In genomic region chr4:155578219-155578618, GRCh38 we compare ENCODE assay signal across 3 cellular contexts.
A peak's percentile ranks its signal among the peaks of the same experiment; 100 is the strongest.
TF ChIP-seq lines count a peak whose summit lies in the region.

No MANE protein-coding gene starts in this region.

TF ChIP-seq in SK-N-SH treated with all-trans-retinoic acid at 6 μM for 48 hours, 23 proteins besides CTCF, POLR2A, EP300 and RAD21 (continued from another document and continues in another):
- TF ChIP-seq, protein P1, sequence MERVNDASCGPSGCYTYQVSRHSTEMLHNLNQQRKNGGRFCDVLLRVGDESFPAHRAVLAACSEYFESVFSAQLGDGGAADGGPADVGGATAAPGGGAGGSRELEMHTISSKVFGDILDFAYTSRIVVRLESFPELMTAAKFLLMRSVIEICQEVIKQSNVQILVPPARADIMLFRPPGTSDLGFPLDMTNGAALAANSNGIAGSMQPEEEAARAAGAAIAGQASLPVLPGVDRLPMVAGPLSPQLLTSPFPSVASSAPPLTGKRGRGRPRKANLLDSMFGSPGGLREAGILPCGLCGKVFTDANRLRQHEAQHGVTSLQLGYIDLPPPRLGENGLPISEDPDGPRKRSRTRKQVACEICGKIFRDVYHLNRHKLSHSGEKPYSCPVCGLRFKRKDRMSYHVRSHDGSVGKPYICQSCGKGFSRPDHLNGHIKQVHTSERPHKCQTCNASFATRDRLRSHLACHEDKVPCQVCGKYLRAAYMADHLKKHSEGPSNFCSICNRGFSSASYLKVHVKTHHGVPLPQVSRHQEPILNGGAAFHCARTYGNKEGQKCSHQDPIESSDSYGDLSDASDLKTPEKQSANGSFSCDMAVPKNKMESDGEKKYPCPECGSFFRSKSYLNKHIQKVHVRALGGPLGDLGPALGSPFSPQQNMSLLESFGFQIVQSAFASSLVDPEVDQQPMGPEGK (CRISPR knock-in tag; IDR thresholded peaks at IDR 0.05; ENCODE audit: borderline replicate concordance): peak; percentile 58; the same call in 1 of the 2 replicates
- TF ChIP-seq ZFP3 (CRISPR knock-in tag; IDR thresholded peaks at IDR 0.05): peak; percentile 76; the same call in 1 of the 2 replicates
- no peak for TF ChIP-seq RARB (CRISPR knock-in tag; IDR thresholded peaks at IDR 0.05)
- peak; percentile 60; the same call in 1 of the 2 replicates for TF ChIP-seq GLIS3 (CRISPR knock-in tag; IDR thresholded peaks at IDR 0.05)
- TF ChIP-seq, protein P2, sequence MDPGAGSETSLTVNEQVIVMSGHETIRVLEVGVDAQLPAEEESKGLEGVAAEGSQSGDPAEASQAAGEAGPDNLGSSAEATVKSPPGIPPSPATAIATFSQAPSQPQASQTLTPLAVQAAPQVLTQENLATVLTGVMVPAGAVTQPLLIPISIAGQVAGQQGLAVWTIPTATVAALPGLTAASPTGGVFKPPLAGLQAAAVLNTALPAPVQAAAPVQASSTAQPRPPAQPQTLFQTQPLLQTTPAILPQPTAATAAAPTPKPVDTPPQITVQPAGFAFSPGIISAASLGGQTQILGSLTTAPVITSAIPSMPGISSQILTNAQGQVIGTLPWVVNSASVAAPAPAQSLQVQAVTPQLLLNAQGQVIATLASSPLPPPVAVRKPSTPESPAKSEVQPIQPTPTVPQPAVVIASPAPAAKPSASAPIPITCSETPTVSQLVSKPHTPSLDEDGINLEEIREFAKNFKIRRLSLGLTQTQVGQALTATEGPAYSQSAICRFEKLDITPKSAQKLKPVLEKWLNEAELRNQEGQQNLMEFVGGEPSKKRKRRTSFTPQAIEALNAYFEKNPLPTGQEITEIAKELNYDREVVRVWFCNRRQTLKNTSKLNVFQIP (CRISPR knock-in tag; IDR thresholded peaks at IDR 0.05; ENCODE audit: borderline replicate concordance, low read depth): no peak
- TF ChIP-seq ESRRG (CRISPR knock-in tag; IDR thresholded peaks at IDR 0.05): peak; percentile 77; the same call in 1 of the 2 replicates
- peak; percentile 92 for TF ChIP-seq CREB5 (CRISPR knock-in tag; IDR thresholded peaks at IDR 0.05; ENCODE audit: low read depth)
- TF ChIP-seq ARNTL (CRISPR knock-in tag; IDR thresholded peaks at IDR 0.05; ENCODE audit: borderline replicate concordance, low read depth): no peak
- TF ChIP-seq ISL1 (CRISPR knock-in tag; IDR thresholded peaks at IDR 0.05): peak; percentile 98
- TF ChIP-seq ZNF70 (CRISPR knock-in tag; IDR thresholded peaks at IDR 0.05): no peak
- TF ChIP-seq, protein P3, sequence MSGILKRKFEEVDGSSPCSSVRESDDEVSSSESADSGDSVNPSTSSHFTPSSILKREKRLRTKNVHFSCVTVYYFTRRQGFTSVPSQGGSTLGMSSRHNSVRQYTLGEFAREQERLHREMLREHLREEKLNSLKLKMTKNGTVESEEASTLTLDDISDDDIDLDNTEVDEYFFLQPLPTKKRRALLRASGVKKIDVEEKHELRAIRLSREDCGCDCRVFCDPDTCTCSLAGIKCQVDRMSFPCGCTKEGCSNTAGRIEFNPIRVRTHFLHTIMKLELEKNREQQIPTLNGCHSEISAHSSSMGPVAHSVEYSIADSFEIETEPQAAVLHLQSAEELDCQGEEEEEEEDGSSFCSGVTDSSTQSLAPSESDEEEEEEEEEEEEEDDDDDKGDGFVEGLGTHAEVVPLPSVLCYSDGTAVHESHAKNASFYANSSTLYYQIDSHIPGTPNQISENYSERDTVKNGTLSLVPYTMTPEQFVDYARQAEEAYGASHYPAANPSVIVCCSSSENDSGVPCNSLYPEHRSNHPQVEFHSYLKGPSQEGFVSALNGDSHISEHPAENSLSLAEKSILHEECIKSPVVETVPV (CRISPR knock-in tag; IDR thresholded peaks at IDR 0.05): no peak

TF ChIP-seq in SK-N-SH, 30 proteins besides CTCF, POLR2A, EP300 and RAD21 (continued from another document):
- TF ChIP-seq NFIC (IDR thresholded peaks at IDR 0.05; ENCODE audit: borderline replicate concordance) (no peak), TEAD4 (IDR thresholded peaks at IDR 0.05; ENCODE audit: borderline replicate concordance, insufficient read depth) (no peak), MEF2A (IDR thresholded peaks at IDR 0.05; ENCODE audit: borderline replicate concordance, low read depth) (no peak), POLR2AphosphoS5 (IDR thresholded peaks at IDR 0.05; ENCODE audit: low read depth, low read length) (no peak), GABPA (IDR thresholded peaks at IDR 0.05; ENCODE audit: low read depth) (no peak), MXI1 (IDR thresholded peaks at IDR 0.05; ENCODE audit: low read depth, low read length) (no peak), IRF3 (IDR thresholded peaks at IDR 0.05; ENCODE audit: low read depth, low read length) (no peak), GATA2 (CRISPR knock-in tag; IDR thresholded peaks at IDR 0.05) (no peak; the same call in 1 of the 2 replicates), FOXM1 (IDR thresholded peaks at IDR 0.05; ENCODE audit: low read depth) (no peak)
- TF ChIP-seq, protein P4, sequence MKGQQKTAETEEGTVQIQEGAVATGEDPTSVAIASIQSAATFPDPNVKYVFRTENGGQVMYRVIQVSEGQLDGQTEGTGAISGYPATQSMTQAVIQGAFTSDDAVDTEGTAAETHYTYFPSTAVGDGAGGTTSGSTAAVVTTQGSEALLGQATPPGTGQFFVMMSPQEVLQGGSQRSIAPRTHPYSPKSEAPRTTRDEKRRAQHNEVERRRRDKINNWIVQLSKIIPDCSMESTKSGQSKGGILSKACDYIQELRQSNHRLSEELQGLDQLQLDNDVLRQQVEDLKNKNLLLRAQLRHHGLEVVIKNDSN (IDR thresholded peaks at IDR 0.05; ENCODE audit: borderline replicate concordance, low read depth): no peak
- TF ChIP-seq, protein P5, sequence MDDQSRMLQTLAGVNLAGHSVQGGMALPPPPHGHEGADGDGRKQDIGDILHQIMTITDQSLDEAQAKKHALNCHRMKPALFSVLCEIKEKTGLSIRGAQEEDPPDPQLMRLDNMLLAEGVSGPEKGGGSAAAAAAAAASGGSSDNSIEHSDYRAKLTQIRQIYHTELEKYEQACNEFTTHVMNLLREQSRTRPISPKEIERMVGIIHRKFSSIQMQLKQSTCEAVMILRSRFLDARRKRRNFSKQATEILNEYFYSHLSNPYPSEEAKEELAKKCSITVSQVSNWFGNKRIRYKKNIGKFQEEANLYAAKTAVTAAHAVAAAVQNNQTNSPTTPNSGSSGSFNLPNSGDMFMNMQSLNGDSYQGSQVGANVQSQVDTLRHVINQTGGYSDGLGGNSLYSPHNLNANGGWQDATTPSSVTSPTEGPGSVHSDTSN (IDR thresholded peaks at IDR 0.05): no peak

TF ChIP-seq in WTC11, 78 proteins besides CTCF, POLR2A, EP300 and RAD21 (continued from another document):
- TF ChIP-seq SOX15 (CRISPR knock-in tag; IDR thresholded peaks at IDR 0.05) (no peak), ZNF219 (CRISPR knock-in tag; IDR thresholded peaks at IDR 0.05; ENCODE audit: borderline replicate concordance) (no peak), CREB1 (CRISPR knock-in tag; IDR thresholded peaks at IDR 0.05) (no peak), NFATC4 (CRISPR knock-in tag; IDR thresholded peaks at IDR 0.05) (no peak), SP1 (CRISPR knock-in tag; conservative IDR thresholded peaks at IDR 0.05) (no peak), NR2C2 (CRISPR knock-in tag; IDR thresholded peaks at IDR 0.05) (no peak), ATF1 (CRISPR knock-in tag; IDR thresholded peaks at IDR 0.05) (no peak)
- TF ChIP-seq, protein P6, sequence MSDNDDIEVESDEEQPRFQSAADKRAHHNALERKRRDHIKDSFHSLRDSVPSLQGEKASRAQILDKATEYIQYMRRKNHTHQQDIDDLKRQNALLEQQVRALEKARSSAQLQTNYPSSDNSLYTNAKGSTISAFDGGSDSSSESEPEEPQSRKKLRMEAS (CRISPR knock-in tag; IDR thresholded peaks at IDR 0.05): no peak
